ENCODE assay signal across 21 cellular contexts in genomic region chr5:181212934-181213333, GRCh38. TPM values are rescaled to one million over a fixed set of nuclear protein-coding genes. Genes with fewer than 3 reads are reported as not detected.
DNase-seq lines count a peak whose midpoint lies in the region; ATAC-seq and TF ChIP-seq lines count a peak whose summit lies in the region.
"Had no signal": no experiment of that assay in that cellular context is flagged by ENCODE, and none has a peak within 500 bp of the region (broad histone marks: within the 10 kb centered on the region; RNA-seq: fewer than 3 reads in every experiment).

No MANE protein-coding gene starts in this region.

- no peaks in the 10 kb centered on the region for H3K27me3 ChIP-seq in heart left ventricle

- DNase-seq in heart left ventricle (no peak), left ventricle myocardium superior (no peak), T-helper 17 cell (no peak), memory B cell (ENCODE audit: low spot score in 2 of 2) (no peak), NK-92 (lab: John Stamatoyannopoulos, UW; ENCODE audit: unreplicated experiment) (no peak)
- no peak for DNase-seq in stimulated activated naive CD8-positive, alpha-beta T cell treated with anti-CD3 and anti-CD28 coated beads, Interleukin-15, Interleukin-2, amounts not matched to agents 100 U/mL and 50 U/mL, for 24 hours
- DNase-seq: 8988T, AML-193, C1 segment of cervical spinal cord, DMS53, GDM1, GOT3, IMR-90, NCI-H1417, NCI-H1694 treated with DMSO at 0.1 percent for 48 hours, NCI-H2081 treated with DMSO at 0.1 percent for 48 hours, NCI-H2171 treated with DMSO at 0.1 percent for 48 hours, NCI-H524 treated with DMSO at 0.1 percent for 48 hours, NCI-H82 had no signal

- WGBS in heart left ventricle, 4 donors, result 42 to 65% (median 54%) methylated on average over 2 of the region's 2 CpGs

- H3K4me1 Mint-ChIP-seq in T-helper 17 cell (peaks cover 17% of the 10 kb centered on the region), memory B cell (peaks cover 13% of the 10 kb centered on the region)
- H3K4me1 Mint-ChIP-seq in stimulated activated memory B cell treated with anti-CD40 and anti-IgM and Interleukin-4, amounts not matched to agents 10 μg/mL and 1 μg/mL and 100 μg/mL, for 72 hours, result peaks cover 20% of the 10 kb centered on the region

- no peak overlapping the region for H3K4me3 ChIP-seq in heart left ventricle

- peaks cover 0 to 35% (median 15%) of the 10 kb centered on the region in 12 donors for H3K4me1 ChIP-seq in heart left ventricle

- H3K27ac Mint-ChIP-seq in T-helper 17 cell, result peak overlapping the region; percentile 1
- H3K27ac Mint-ChIP-seq in memory B cell, result peak overlapping the region; percentile 8
- H3K27ac Mint-ChIP-seq in stimulated activated memory B cell treated with anti-CD40 and anti-IgM and Interleukin-4, amounts not matched to agents 10 μg/mL and 1 μg/mL and 100 μg/mL, for 72 hours, result peak overlapping the region; percentile 4

- H3K36me3 Mint-ChIP-seq in T-helper 17 cell (ENCODE audit: low read depth), result peaks cover 3% of the 10 kb centered on the region
- peaks cover 2% of the 10 kb centered on the region for H3K36me3 Mint-ChIP-seq in memory B cell
- no peaks in the 10 kb centered on the region for H3K36me3 Mint-ChIP-seq in stimulated activated memory B cell treated with anti-CD40 and anti-IgM and Interleukin-4, amounts not matched to agents 10 μg/mL and 1 μg/mL and 100 μg/mL, for 72 hours

- no peak for TF ChIP-seq CTCF in heart left ventricle (IDR thresholded peaks at IDR 0.05)

- peak overlapping the region in 10 of 12 donors; percentile 1 to 74 (median 46) for H3K27ac ChIP-seq in heart left ventricle

- H3K9me3 ChIP-seq in heart left ventricle, result no peaks in the 10 kb centered on the region
- no peaks in the 10 kb centered on the region for H3K9me3 ChIP-seq in T-helper 17 cell (ENCODE audit: control insufficient read depth, low read length, poor library complexity, severe bottlenecking)

- no peaks in the 10 kb centered on the region for H3K36me3 ChIP-seq in heart left ventricle

- H3K9me3 Mint-ChIP-seq in memory B cell, result peaks cover 4% of the 10 kb centered on the region
- no peaks in the 10 kb centered on the region for H3K9me3 Mint-ChIP-seq in stimulated activated memory B cell treated with anti-CD40 and anti-IgM and Interleukin-4, amounts not matched to agents 10 μg/mL and 1 μg/mL and 100 μg/mL, for 72 hours

- ATAC-seq in heart left ventricle (no peak), left ventricle myocardium superior (no peak), T-helper 17 cell (no peak), memory B cell (ENCODE audit: low read depth) (no peak)
- no peak for ATAC-seq in stimulated activated memory B cell treated with anti-CD40 and anti-IgM and Interleukin-4, amounts not matched to agents 10 μg/mL and 1 μg/mL and 100 μg/mL, for 72 hours
- no peak for ATAC-seq in stimulated activated naive CD8-positive, alpha-beta T cell treated with anti-CD3 and anti-CD28 coated beads, Interleukin-15, Interleukin-2, amounts not matched to agents 100 U/mL and 50 U/mL, for 24 hours
- ATAC-seq: HCT116 had no signal

- no peak for TF ChIP-seq POLR2A in heart left ventricle (IDR thresholded peaks at IDR 0.05)

- H3K27me3 Mint-ChIP-seq in T-helper 17 cell (peaks cover 4% of the 10 kb centered on the region), memory B cell (peaks cover 2% of the 10 kb centered on the region)
- H3K27me3 Mint-ChIP-seq in stimulated activated memory B cell treated with anti-CD40 and anti-IgM and Interleukin-4, amounts not matched to agents 10 μg/mL and 1 μg/mL and 100 μg/mL, for 72 hours, result no peaks in the 10 kb centered on the region

- intact Hi-C loops in heart left ventricle (cut with DNase I), result no loop called here
- intact Hi-C loops in left ventricle myocardium superior (cut with micrococcal nuclease), result no loop called here

- H3K4me3 Mint-ChIP-seq in T-helper 17 cell, result no peak overlapping the region
- no peak overlapping the region for H3K4me3 Mint-ChIP-seq in memory B cell
- H3K4me3 Mint-ChIP-seq in stimulated activated memory B cell treated with anti-CD40 and anti-IgM and Interleukin-4, amounts not matched to agents 10 μg/mL and 1 μg/mL and 100 μg/mL, for 72 hours, result no peak overlapping the region

RNA-seq across cellular contexts. Expression of gene TRIM7, which starts 7.9 kb away (rescaled TPM):
- total RNA-seq in heart left ventricle (10 to 100 TPM in 1 of 9 donors, 1 to 10 TPM in 8; 3.7 to 10.2 (median 6.7) TPM), left ventricle myocardium superior (20.0 TPM), T-helper 17 cell (1 to 10 TPM; 2.2 to 3.5 TPM)
- polyA plus RNA-seq in heart left ventricle, result 10 to 100 TPM in 1 of 2 donors, 1 to 10 TPM in 1; 3.6 to 11.0 TPM

RNA-seq across cellular contexts. Expression of gene TRIM41, which starts 10.1 kb away (rescaled TPM):
- total RNA-seq in heart left ventricle, result 10 to 100 TPM; 12.3 to 27.3 (median 23.9) TPM
- 10 to 100 TPM; 20.2 TPM for polyA plus RNA-seq in heart left ventricle
- 23.7 TPM for total RNA-seq in left ventricle myocardium superior
- 10 to 100 TPM; 23.4 to 29.6 TPM for total RNA-seq in T-helper 17 cell

RNA-seq across cellular contexts. Expression of gene RACK1, which starts 30.8 kb away (rescaled TPM):
- total RNA-seq in heart left ventricle (1,000 to 10,000 TPM in 2 of 9 donors, 100 to 1,000 TPM in 7; 560 to 1,237 (median 771) TPM), left ventricle myocardium superior (641 TPM), T-helper 17 cell (1,000 to 10,000 TPM; 2,138 to 2,163 TPM)
- 1,000 to 10,000 TPM in 1 of 2 donors, 100 to 1,000 TPM in 1; 876 to 2,287 TPM for polyA plus RNA-seq in heart left ventricle

RNA-seq across cellular contexts. Expression of gene TRIM52, which starts 48.0 kb away (rescaled TPM):
- total RNA-seq in heart left ventricle (10 to 100 TPM in 1 of 9 donors, 1 to 10 TPM in 8; 5.6 to 12.8 (median 7.6) TPM), left ventricle myocardium superior (10.0 TPM), T-helper 17 cell (10 to 100 TPM; 32.2 to 34.6 TPM)
- polyA plus RNA-seq in heart left ventricle, result 10 to 100 TPM in 1 of 2 donors, 1 to 10 TPM in 1; 5.9 to 10.3 TPM
